26 cellular contexts compared by ENCODE assay signal in the genomic region with DNA sequence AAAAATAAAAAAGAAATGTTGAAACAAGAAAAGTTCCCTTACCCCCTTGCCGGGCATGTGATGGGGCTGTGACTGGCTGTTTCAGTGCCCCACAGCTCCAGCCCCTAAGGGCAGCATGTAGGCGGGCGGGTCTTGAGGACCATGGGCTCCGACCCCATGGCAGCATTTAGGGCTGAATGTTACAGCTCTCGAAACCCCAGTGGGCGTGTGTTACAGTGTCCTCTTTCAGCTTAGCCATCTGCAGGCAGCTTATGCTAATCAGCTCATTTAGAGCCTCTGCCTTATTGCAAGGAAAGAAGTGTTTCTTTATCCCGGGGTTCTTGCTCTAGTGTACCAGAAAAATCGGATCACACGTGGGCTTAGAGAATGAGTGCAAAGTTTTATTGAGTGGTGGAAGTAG.
A peak's percentile ranks its signal among the peaks of the same experiment; 100 is the strongest.
DNase-seq lines count a peak whose midpoint lies in the region; ATAC-seq and TF ChIP-seq lines count a peak whose summit lies in the region.
"Had no signal": no experiment of that assay in that cellular context is flagged by ENCODE, and none has a peak within 500 bp of the region (broad histone marks: within the 10 kb centered on the region; RNA-seq: fewer than 3 reads in every experiment).

No MANE protein-coding gene starts in this region.

- intact Hi-C loops in lower lobe of right lung (cut with DNase I) = no loop called here

- H3K27ac ChIP-seq in lower lobe of right lung = no peak overlapping the region
- H3K27ac ChIP-seq: BLaER1, HL-60, Peyer's patch had no signal

- H3K36me3 ChIP-seq in NT2/D1 (ENCODE audit: insufficient read depth, insufficient read length, low read length) = no peaks in the 10 kb centered on the region
- no peaks in the 10 kb centered on the region for H3K36me3 ChIP-seq in lower lobe of right lung
- H3K36me3 ChIP-seq: BLaER1, Peyer's patch had no signal

- DNase-seq in NCI-H2029 (lab: John Stamatoyannopoulos, UW) (peak; percentile 32), NT2/D1 (ENCODE audit: low read depth, low spot score) (peak; percentile 2), lower lobe of right lung (peak; percentile 32), NCI-H526 treated with DMSO at 0.1 percent for 48 hours (lab: John Stamatoyannopoulos, UW) (no peak), kidney tubule cell (ENCODE audit: low spot score) (no peak), RKO (ENCODE audit: low spot score) (no peak)
- DNase-seq: CD4-positive, alpha-beta T cell; COR-L47; DMS 273 treated with DMSO at 0.1 percent for 48 hours; DMS79 treated with DMSO at 0.1 percent for 48 hours; GOT3; NCI-H1092; NCI-H1436; NCI-H187 treated with DMSO at 0.1 percent for 48 hours; NCI-H2171 treated with DMSO at 0.1 percent for 48 hours; NCI-H69; Peyer's patch; SK-N-SH; T-helper 2 cell had no signal

- ATAC-seq in GM19035 (IDR thresholded peaks at IDR 0.05; ENCODE audit: unreplicated experiment) = peak; percentile 30
- no peak for ATAC-seq in lower lobe of right lung
- ATAC-seq: GM12878, HepG2, K562, Right ventricle myocardium inferior had no signal

- H3K9me3 ChIP-seq in NT2/D1 (ENCODE audit: insufficient read depth, low read length) (no peaks in the 10 kb centered on the region), lower lobe of right lung (no peaks in the 10 kb centered on the region)
- H3K9me3 ChIP-seq: BLaER1, Peyer's patch, SK-N-SH had no signal

- H3K27me3 ChIP-seq in NT2/D1 (ENCODE audit: insufficient read depth, insufficient read length) (no peaks in the 10 kb centered on the region), lower lobe of right lung (ENCODE audit: low read depth) (no peaks in the 10 kb centered on the region)
- H3K27me3 ChIP-seq: BLaER1, Peyer's patch had no signal

- H3K9ac ChIP-seq in NT2/D1 (ENCODE audit: insufficient read length, low read depth) = no peak overlapping the region
- H3K9ac ChIP-seq: BLaER1, SK-N-SH had no signal

- H3K4me1 ChIP-seq in NT2/D1 (ENCODE audit: insufficient read depth, insufficient read length) = no peaks in the 10 kb centered on the region
- no peaks in the 10 kb centered on the region for H3K4me1 ChIP-seq in lower lobe of right lung
- H3K4me1 ChIP-seq: BLaER1, Peyer's patch had no signal

- H3K4me3 ChIP-seq in NT2/D1 (ENCODE audit: insufficient read length, low read depth) = no peak overlapping the region
- H3K4me3 ChIP-seq in lower lobe of right lung = no peak overlapping the region
- H3K4me3 ChIP-seq: BLaER1, GM12878, K562, Peyer's patch had no signal

- no peak for TF ChIP-seq CTCF in lower lobe of right lung (IDR thresholded peaks at IDR 0.05)

Comparison
In these comparisons a context has a peak if more than half of its experiments do, and no peak if none do; other contexts are left out.
1. DNase-seq: peak in NCI-H2029 (single experiment), NT2/D1 (single experiment) and lower lobe of right lung (single experiment); none in NCI-H526 treated with DMSO at 0.1 percent for 48 hours (single experiment), kidney tubule cell (single experiment) and RKO (single experiment).